ENCODE assay signal across 19 cellular contexts in genomic region chr15:52674831-52675230, GRCh38.
"Had no signal": no experiment of that assay in that cellular context is flagged by ENCODE, and none has a peak within 500 bp of the region (broad histone marks: within the 10 kb centered on the region; RNA-seq: fewer than 3 reads in every experiment).

No MANE protein-coding gene starts in this region.

- H3K9me3 Mint-ChIP-seq: activated CD4-positive, alpha-beta T cell treated with anti-CD3 and anti-CD28 coated beads, Interleukin-2, amount 10 ng/mL, durations not matched to agents 7 days and 5 days; activated naive CD4-positive, alpha-beta T cell treated with anti-CD3 and anti-CD28 coated beads, Interleukin-2, amount 50 U/mL, for 24 hours; effector memory CD8-positive, alpha-beta T cell; memory B cell; natural killer cell treated with Interleukin-12 subunit alpha and Interleukin-12 subunit beta and Interleukin-15 and Interleukin-18, amount 100 ng/mL, for 72 hours; stimulated activated naive CD8-positive, alpha-beta T cell treated with anti-CD3 and anti-CD28 coated beads, Interleukin-15, Interleukin-2, amounts not matched to agents 100 ng/mL and 50 ng/mL, for 24 hours had no signal

- ATAC-seq: effector memory CD8-positive, alpha-beta T cell; natural killer cell treated with Interleukin-12 subunit alpha and Interleukin-12 subunit beta and Interleukin-15 and Interleukin-18, amount 100 ng/mL, for 72 hours had no signal

- H3K4me3 Mint-ChIP-seq: activated CD4-positive, alpha-beta T cell treated with anti-CD3 and anti-CD28 coated beads, Interleukin-2, amount 10 ng/mL, durations not matched to agents 7 days and 5 days; stimulated activated naive CD8-positive, alpha-beta T cell treated with anti-CD3 and anti-CD28 coated beads, Interleukin-15, Interleukin-2, amounts not matched to agents 100 ng/mL and 50 ng/mL, for 24 hours had no signal

- H3K27me3 Mint-ChIP-seq: activated CD4-positive, alpha-beta T cell treated with anti-CD3 and anti-CD28 coated beads, Interleukin-2, amount 10 ng/mL, durations not matched to agents 7 days and 5 days; activated naive CD4-positive, alpha-beta T cell treated with anti-CD3 and anti-CD28 coated beads, Interleukin-2, amount 50 U/mL, for 24 hours; effector memory CD8-positive, alpha-beta T cell; memory B cell; natural killer cell treated with Interleukin-12 subunit alpha and Interleukin-12 subunit beta and Interleukin-15 and Interleukin-18, amount 100 ng/mL, for 72 hours; progenitor cell of endocrine pancreas; stimulated activated naive CD8-positive, alpha-beta T cell treated with anti-CD3 and anti-CD28 coated beads, Interleukin-15, Interleukin-2, amounts not matched to agents 100 ng/mL and 50 ng/mL, for 24 hours had no signal

- DNase-seq: activated CD4-positive, alpha-beta T cell treated with anti-CD3 and anti-CD28 coated beads, Interleukin-2, amount 10 ng/mL, durations not matched to agents 7 days and 5 days; activated CD4-positive, CD25-positive, alpha-beta regulatory T cell treated with anti-CD3 and anti-CD28 coated beads, Interleukin-2, amount 50 U/mL, for 72 hours; activated gamma-delta T cell treated with Interleukin-2 at 50 U/mL for 16 hours; activated T-cell treated with anti-CD3 and anti-CD28 coated beads, Interleukin-2, amount 50 U/mL, for 1 hour; central memory CD4-positive, alpha-beta T cell; colonic mucosa; dorsolateral prefrontal cortex; effector memory CD8-positive, alpha-beta T cell; hypothalamus; stimulated activated CD4-positive, alpha-beta T cell treated with anti-CD3 and anti-CD28 coated beads, Interleukin-4, amount 100 ng/mL, for 1 hour; tibial artery; WERI-Rb-1 had no signal

- H3K27ac ChIP-seq: colonic mucosa, esophagus muscularis mucosa, spleen, tibial artery, WERI-Rb-1 had no signal

- H3K27me3 ChIP-seq: colonic mucosa, dorsolateral prefrontal cortex, esophagus muscularis mucosa, spleen, tibial artery had no signal

- H3K27ac Mint-ChIP-seq: activated CD4-positive, alpha-beta T cell treated with anti-CD3 and anti-CD28 coated beads, Interleukin-2, amount 10 ng/mL, durations not matched to agents 7 days and 5 days; activated naive CD4-positive, alpha-beta T cell treated with anti-CD3 and anti-CD28 coated beads, Interleukin-2, amount 50 U/mL, for 24 hours; natural killer cell treated with Interleukin-12 subunit alpha and Interleukin-12 subunit beta and Interleukin-15 and Interleukin-18, amount 100 ng/mL, for 72 hours; progenitor cell of endocrine pancreas; stimulated activated naive CD8-positive, alpha-beta T cell treated with anti-CD3 and anti-CD28 coated beads, Interleukin-15, Interleukin-2, amounts not matched to agents 100 ng/mL and 50 ng/mL, for 24 hours had no signal

- H3K36me3 ChIP-seq: colonic mucosa, WERI-Rb-1 had no signal

- H3K9me3 ChIP-seq: colonic mucosa, esophagus muscularis mucosa, spleen, tibial artery had no signal

- H3K4me3 ChIP-seq: colonic mucosa, esophagus muscularis mucosa, tibial artery had no signal
